Comparison of ENCODE assay signal across 17 cellular contexts in the genomic region with DNA sequence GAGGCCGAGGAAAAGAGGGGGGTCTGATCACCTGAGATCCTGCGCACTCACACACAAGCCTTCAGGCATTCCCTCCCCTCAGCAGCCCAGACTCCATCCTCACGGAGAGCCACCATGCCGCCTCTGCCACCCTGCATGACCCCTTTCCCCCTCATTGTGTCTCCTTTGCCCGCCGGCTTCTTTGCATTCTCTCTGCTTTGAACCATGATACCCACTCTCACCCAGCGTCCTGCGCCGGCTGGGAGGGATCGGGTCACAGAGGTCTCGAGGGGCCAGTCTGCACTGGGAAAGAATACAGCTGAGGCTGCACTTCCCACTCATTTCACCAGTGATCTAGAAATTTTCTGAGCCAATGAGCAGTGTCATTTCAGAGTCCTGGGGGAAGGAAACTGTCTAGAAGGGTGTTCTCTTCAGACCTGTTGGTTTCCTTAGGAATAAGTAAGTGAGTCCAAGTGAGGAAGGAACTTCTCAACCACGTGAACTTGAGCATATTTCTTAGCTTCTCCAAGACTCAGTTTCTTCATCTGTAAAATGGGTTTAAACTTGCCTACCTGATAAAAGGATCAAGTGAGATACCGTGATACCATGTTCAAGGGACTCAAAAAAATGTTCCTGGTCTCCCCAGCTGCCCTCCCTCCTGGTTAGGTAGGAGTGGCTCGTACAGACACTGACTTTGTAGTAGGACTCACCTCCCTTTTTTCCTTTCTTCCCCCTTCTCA.
DNase-seq lines count a peak whose midpoint lies in the region; ATAC-seq and TF ChIP-seq lines count a peak whose summit lies in the region.
"Had no signal": no experiment of that assay in that cellular context is flagged by ENCODE, and none has a peak within 500 bp of the region (broad histone marks: within the 10 kb centered on the region; RNA-seq: fewer than 3 reads in every experiment).

No MANE protein-coding gene starts in this region.

- no peaks in the 10 kb centered on the region for H3K23me2 ChIP-seq in H9 (ENCODE audit: insufficient read length, low read depth, low read length, poor library complexity, severe bottlenecking)

- H3K18ac ChIP-seq in H9 (ENCODE audit: insufficient read length, low read depth, low read length) = no peak overlapping the region

- H3K4me1 ChIP-seq in right atrium auricular region (peaks cover 0 to 24% of the 10 kb centered on the region in 2 donors), heart left ventricle (peaks cover 0 to 29% (median 7%) of the 10 kb centered on the region in 12 donors), H9 (ENCODE audit: insufficient read depth, low read length) (no peaks in the 10 kb centered on the region; the same call in 1 of the 2 replicates)

- H3K9me3 Mint-ChIP-seq in H9 (no peaks in the 10 kb centered on the region), progenitor cell of endocrine pancreas (ENCODE audit: low read depth) (no peaks in the 10 kb centered on the region)
- H3K9me3 Mint-ChIP-seq: CD14-positive monocyte; CD8-positive, alpha-beta T cell; GM23338 had no signal

- H3K27me3 ChIP-seq in right atrium auricular region (no peaks in the 10 kb centered on the region), heart left ventricle (no peaks in the 10 kb centered on the region), H9 (ENCODE audit: insufficient read depth, low read length) (no peaks in the 10 kb centered on the region), brain microvascular endothelial cell (replicated peaks) (no peaks in the 10 kb centered on the region)

- WGBS in heart left ventricle, 4 donors = 91 to 94% (median 92%) methylated on average over 14 of the region's 14 CpGs
- no CpG with 5 or more reads among the region's 14 CpGs for WGBS in H9 (ENCODE audit: extremely low coverage, insufficient read length, low lambda C conversion rate)

- no peak overlapping the region for H2BK12ac ChIP-seq in H9 (ENCODE audit: insufficient read length, low read depth, low read length)

- in situ Hi-C loops in brain microvascular endothelial cell (cut with HindIII; ENCODE audit: low pct_ligation_motif_present, low sequenced_read_pairs) = no loop called here

- H3K4me3 Mint-ChIP-seq in H9 (no peak overlapping the region), progenitor cell of endocrine pancreas (ENCODE audit: low read depth) (no peak overlapping the region)
- H3K4me3 Mint-ChIP-seq: B cell; CD14-positive monocyte; CD8-positive, alpha-beta T cell; GM23338 had no signal

- TF ChIP-seq POLR2A in heart left ventricle (IDR thresholded peaks at IDR 0.05) = no peak

- no peak overlapping the region for H3K56ac ChIP-seq in H9 (ENCODE audit: insufficient read length, low read depth, low read length)

- no peak overlapping the region for H2BK5ac ChIP-seq in H9 (ENCODE audit: insufficient read length, low read length)

- H3K4ac ChIP-seq in H9 (ENCODE audit: low read depth, low read length) = no peak overlapping the region

- H4K20me1 ChIP-seq in H9 (ENCODE audit: control insufficient read depth, insufficient read depth, insufficient read length) = no peaks in the 10 kb centered on the region

- no peak overlapping the region for H3K4me3 ChIP-seq in right atrium auricular region
- no peak overlapping the region for H3K4me3 ChIP-seq in heart left ventricle
- no peak overlapping the region for H3K4me3 ChIP-seq in brain microvascular endothelial cell (ENCODE audit: low read depth, low read length)
- H3K4me3 ChIP-seq: GM23338 had no signal

- peaks cover under 1 to 6% of the 10 kb centered on the region in 2 experiments for H3K4me1 Mint-ChIP-seq in H9
- H3K4me1 Mint-ChIP-seq in progenitor cell of endocrine pancreas (ENCODE audit: low read depth) = no peaks in the 10 kb centered on the region
- H3K4me1 Mint-ChIP-seq: B cell, CD14-positive monocyte, GM23338 had no signal

- TF ChIP-seq CTCF in right atrium auricular region (IDR thresholded peaks at IDR 0.05) (no peak), heart left ventricle (IDR thresholded peaks at IDR 0.05) (no peak), H9 (conservative IDR thresholded peaks at IDR 0.05) (no peak), brain microvascular endothelial cell (IDR thresholded peaks at IDR 0.05; ENCODE audit: low read depth, low read length, missing control alignments) (no peak), progenitor cell of endocrine pancreas (IDR thresholded peaks at IDR 0.05; ENCODE audit: unreplicated experiment) (no peak)

- H3K9me3 ChIP-seq in right atrium auricular region = no peaks in the 10 kb centered on the region
- no peaks in the 10 kb centered on the region for H3K9me3 ChIP-seq in heart left ventricle
- H3K9me3 ChIP-seq in H9 (ENCODE audit: control insufficient read depth, low read depth, low read length) = no peaks in the 10 kb centered on the region

- H3K4me2 ChIP-seq in H9 (ENCODE audit: insufficient read depth, insufficient read length, low read length) = no peak overlapping the region
- H3K4me2 ChIP-seq: GM23338 had no signal

- no peaks in the 10 kb centered on the region for H3K79me2 ChIP-seq in H9 (ENCODE audit: insufficient read depth, low read length)

- H3K27ac ChIP-seq in right atrium auricular region = peak overlapping the region; percentile 26 to 41
- H3K27ac ChIP-seq in heart left ventricle = peak overlapping the region in 4 of 12 donors; percentile 1 to 59 (median 20)
- no peak overlapping the region for H3K27ac ChIP-seq in H9 (ENCODE audit: insufficient read length, low read depth, low read length)
- peak overlapping the region; percentile 34 for H3K27ac ChIP-seq in brain microvascular endothelial cell

- no peak overlapping the region for H2AFZ ChIP-seq in H9 (ENCODE audit: low read length)
- H2AFZ ChIP-seq: GM23338 had no signal

- H2BK120ac ChIP-seq in H9 (ENCODE audit: low read depth, low read length, poor library complexity, severe bottlenecking) = no peak overlapping the region

- no peaks in the 10 kb centered on the region for H3K79me1 ChIP-seq in H9 (ENCODE audit: insufficient read depth, low read depth, low read length, poor library complexity, severe bottlenecking)

- no peak overlapping the region for H3K23ac ChIP-seq in H9 (ENCODE audit: insufficient read length, low read depth, low read length)

- H3K27ac Mint-ChIP-seq in H9 (no peak overlapping the region), progenitor cell of endocrine pancreas (peak overlapping the region; percentile 88)
- H3K27ac Mint-ChIP-seq: B cell; CD14-positive monocyte; CD8-positive, alpha-beta T cell; GM23338 had no signal

- H4K8ac ChIP-seq in H9 (replicated peaks; ENCODE audit: insufficient read length, low read depth, low read length) = no peak overlapping the region

- no peak overlapping the region for H4K5ac ChIP-seq in H9 (ENCODE audit: insufficient read length, low read depth, low read length)

- H3T11ph ChIP-seq in H9 (ENCODE audit: low read length) = no peak overlapping the region

- H3K27me3 Mint-ChIP-seq in H9 (ENCODE audit: low read depth) (peaks cover 2% of the 10 kb centered on the region), progenitor cell of endocrine pancreas (no peaks in the 10 kb centered on the region)

- no peak overlapping the region for H2AK5ac ChIP-seq in H9 (ENCODE audit: insufficient read length, low read length)

- H2BK20ac ChIP-seq in H9 (ENCODE audit: low read depth, low read length, poor library complexity, severe bottlenecking) = no peak overlapping the region

- peak overlapping the region; percentile 21; the same call in 1 of the 2 replicates for H3K14ac ChIP-seq in H9 (ENCODE audit: insufficient read depth, low read length)

- no peak overlapping the region for H4K91ac ChIP-seq in H9 (ENCODE audit: insufficient read length, low read depth, low read length)

- intact Hi-C loops in heart left ventricle (cut with DNase I) = no loop called here

- H3K9ac ChIP-seq in H9 (ENCODE audit: extremely low read depth, insufficient read length, low read length) = no peak overlapping the region

- H2BK15ac ChIP-seq in H9 (ENCODE audit: low read depth, low read length) = no peak overlapping the region

- H3K36me3 Mint-ChIP-seq in H9 (ENCODE audit: insufficient read depth in 1 of 3, low read depth in 3 of 3) = no peaks in the 10 kb centered on the region
- peaks cover 11% of the 10 kb centered on the region for H3K36me3 Mint-ChIP-seq in progenitor cell of endocrine pancreas (ENCODE audit: insufficient read depth)
- H3K36me3 Mint-ChIP-seq: CD14-positive monocyte; CD8-positive, alpha-beta T cell had no signal

- ATAC-seq in heart left ventricle = no peak
- no peak for ATAC-seq in HG03354 (IDR thresholded peaks at IDR 0.05; ENCODE audit: poor library complexity, severe bottlenecking, unreplicated experiment)
- ATAC-seq: CD8-positive, alpha-beta T cell; GM23338 had no signal

- no peak for DNase-seq in right atrium auricular region (ENCODE audit: low spot score)
- no peak for DNase-seq in heart left ventricle
- DNase-seq in H9 = no peak
- no peak for DNase-seq in brain microvascular endothelial cell
- DNase-seq in progenitor cell of endocrine pancreas (ENCODE audit: low spot score, unreplicated experiment) = no peak
- DNase-seq in NCI-H774 (lab: John Stamatoyannopoulos, UW) = no peak
- no peak for DNase-seq in SW 1271 (lab: John Stamatoyannopoulos, UW)
- DNase-seq: CD8-positive, alpha-beta T cell; COR-L47; DMS153; DMS79 treated with DMSO at 0.1 percent for 48 hours; EL; H7 had no signal

- H3K36me3 ChIP-seq in right atrium auricular region (peaks cover 17% of the 10 kb centered on the region), heart left ventricle (peaks cover 0 to 25% (median 4%) of the 10 kb centered on the region in 9 donors), brain microvascular endothelial cell (replicated peaks) (peaks cover 34% of the 10 kb centered on the region)
